ENCODE assay signal across 25 cellular contexts in the genomic region with DNA sequence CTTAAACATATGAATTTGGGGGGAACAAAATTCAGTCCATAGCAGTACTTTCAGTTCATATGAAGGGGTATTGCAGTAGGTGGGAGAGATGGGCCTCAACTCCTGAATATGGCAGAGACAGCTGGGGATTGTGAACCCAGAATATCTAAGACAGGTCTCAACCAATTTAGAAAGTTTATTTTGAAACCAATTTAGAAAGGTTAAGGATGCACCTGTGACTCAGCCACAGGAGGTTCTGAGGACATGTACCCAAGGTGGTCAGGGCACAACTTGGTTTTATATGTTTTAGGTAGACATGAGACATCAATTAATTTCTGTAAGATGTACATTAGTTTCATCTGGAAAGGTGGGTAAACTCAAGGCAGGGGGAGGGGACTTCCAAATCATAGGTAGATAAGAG.
"Had no signal": no experiment of that assay in that cellular context is flagged by ENCODE, and none has a peak within 500 bp of the region (broad histone marks: within the 10 kb centered on the region; RNA-seq: fewer than 3 reads in every experiment).

No MANE protein-coding gene starts in this region.

- DNase-seq: nephron progenitor cell; nucleus accumbens; pancreas; psoas muscle; right cardiac atrium; right lobe of liver; sigmoid colon; small intestine; stimulated activated CD4-positive, alpha-beta T cell treated with anti-CD3 and anti-CD28 coated beads, Interleukin-15, amount 100 ng/mL, for 24 hours; stimulated activated CD4-positive, alpha-beta T cell treated with anti-CD3 and anti-CD28 coated beads, Interleukin-2, amount 100 ng/mL, for 24 hours; stimulated activated CD4-positive, alpha-beta T cell treated with anti-CD3 and anti-CD28 coated beads, Interleukin-2, amount 100 ng/mL, for 48 hours; stimulated activated CD4-positive, alpha-beta T cell treated with anti-CD3 and anti-CD28 coated beads, Interleukin-4, amount 100 ng/mL, for 24 hours; stimulated activated naive B cell treated with anti-CD40 and anti-IgM and Interleukin-4, amounts not matched to agents 10 μg/mL and 1 μg/mL and 100 μg/mL, for 72 hours; stimulated activated naive CD4-positive, alpha-beta T cell treated with Interleukin-2 at 50 U/mL for 16 hours; stomach; thyroid gland; trophoblast cell; upper lobe of left lung had no signal

- H3K4me3 ChIP-seq: pancreas, psoas muscle, right lobe of liver, sigmoid colon, stomach, thoracic aorta, thyroid gland, tibial nerve, upper lobe of left lung, vagina had no signal

- H3K36me3 ChIP-seq: neutrophil, pancreas, right lobe of liver, sigmoid colon, thoracic aorta, thyroid gland, vagina had no signal

- H3K4me1 ChIP-seq: pancreas, psoas muscle, right lobe of liver, sigmoid colon, stomach, thyroid gland, tibial nerve, upper lobe of left lung, vagina had no signal

- ATAC-seq: natural killer cell treated with Interleukin-12 subunit alpha and Interleukin-12 subunit beta and Interleukin-15 and Interleukin-18, amount 100 ng/mL, for 72 hours; pancreas; psoas muscle; right cardiac atrium; right lobe of liver; stimulated activated effector memory CD8-positive, alpha-beta T cell treated with anti-CD3 and anti-CD28 coated beads, Interleukin-12 subunit alpha, Interleukin-12 subunit beta, amount 100 ng/mL, for 72 hours; stimulated activated naive B cell treated with anti-CD40 and anti-IgM and Interleukin-4, amounts not matched to agents 10 μg/mL and 1 μg/mL and 100 μg/mL, for 72 hours had no signal

- H3K27me3 ChIP-seq: neutrophil, pancreas, right lobe of liver, sigmoid colon, stomach, thyroid gland, tibial nerve, upper lobe of left lung, vagina had no signal

- H3K9me3 ChIP-seq: neutrophil, pancreas, psoas muscle, right lobe of liver, sigmoid colon, thoracic aorta, thyroid gland, tibial nerve, upper lobe of left lung, vagina had no signal

- FAIRE-seq: pancreas, small intestine, urothelium cell line had no signal

- H3K27ac ChIP-seq: neutrophil, pancreas, psoas muscle, right lobe of liver, sigmoid colon, stomach, thoracic aorta, thyroid gland, tibial nerve, upper lobe of left lung, vagina had no signal
